ENCODE assay signal across 1 cellular context in genomic region chr16:27365142-27366089, GRCh38.
TF ChIP-seq lines count a peak whose summit lies in the region.

No MANE protein-coding gene starts in this region.

TF ChIP-seq in GM12878, 131 proteins besides CTCF, POLR2A, EP300 and RAD21:
- peak; percentile 42; the same call in 1 of the 2 replicates for TF ChIP-seq POLR2AphosphoS5 (IDR thresholded peaks at IDR 0.05; ENCODE audit: low read length)
- 0 out of 2 replicates have a peak, but pooled peaks have one; percentile 15 for TF ChIP-seq BACH1 (IDR thresholded peaks at IDR 0.05; ENCODE audit: borderline replicate concordance)
- TF ChIP-seq SUPT20H (IDR thresholded peaks at IDR 0.05; ENCODE audit: borderline replicate concordance, control insufficient read depth, low read depth, low read length), result no peak
- peak; percentile 47; the same call in 1 of the 2 replicates for TF ChIP-seq YY1 (IDR thresholded peaks at IDR 0.05; ENCODE audit: low read depth, low read length)
TF ChIP-seq in GM12878: peak in this region for 3.
